14 cellular contexts compared by ENCODE assay signal in genomic region chr6:3019749-3020320, GRCh38.
"Had no signal": no experiment of that assay in that cellular context is flagged by ENCODE, and none has a peak within 500 bp of the region (broad histone marks: within the 10 kb centered on the region; RNA-seq: fewer than 3 reads in every experiment).

No MANE protein-coding gene starts in this region.

- H3K27me3 ChIP-seq: body of pancreas, esophagus muscularis mucosa, thyroid gland had no signal

- H3K4me3 ChIP-seq: body of pancreas, esophagus muscularis mucosa, thyroid gland had no signal

- H3K27ac ChIP-seq: body of pancreas, esophagus muscularis mucosa, thyroid gland had no signal

- H3K9me3 Mint-ChIP-seq: activated naive CD4-positive, alpha-beta T cell treated with anti-CD3 and anti-CD28 coated beads, Interleukin-2, amount 50 U/mL, for 72 hours; activated T-cell treated with anti-CD3 and anti-CD28 coated beads, Interleukin-2, amount 50 U/mL, for 4 hours had no signal

- H3K4me1 ChIP-seq: body of pancreas had no signal

- H3K9me3 ChIP-seq: body of pancreas, esophagus muscularis mucosa, thyroid gland had no signal

- DNase-seq: activated effector memory CD4-positive, alpha-beta T cell treated with anti-CD3 and anti-CD28 coated beads, Interleukin-2, amount 50 U/mL, for 16 hours; activated T-cell treated with anti-CD3 and anti-CD28 coated beads, Interleukin-2, amount 50 U/mL, for 4 hours; amygdala; body of pancreas; caudate nucleus; hippocampal formation; mesendoderm; stimulated activated CD4-positive, alpha-beta T cell treated with anti-CD3 and anti-CD28 coated beads, Interleukin-12 subunit alpha, Interleukin-12 subunit beta, amount 100 ng/mL, for 4 hours; stimulated activated CD4-positive, alpha-beta T cell treated with anti-CD3 and anti-CD28 coated beads, Interleukin-2, amount 100 ng/mL, for 24 hours; thyroid gland had no signal

- ATAC-seq: activated naive CD4-positive, alpha-beta T cell treated with anti-CD3 and anti-CD28 coated beads, Interleukin-2, amount 50 U/mL, for 72 hours; activated T-cell treated with anti-CD3 and anti-CD28 coated beads, Interleukin-2, amount 50 U/mL, for 4 hours; body of pancreas had no signal

- H3K4me3 Mint-ChIP-seq: activated T-cell treated with anti-CD3 and anti-CD28 coated beads, Interleukin-2, amount 50 U/mL, for 4 hours had no signal

- FAIRE-seq: colon, urothelium cell line had no signal
